ENCODE assay signal across 1 cellular context in genomic region chr3:182644013-182644412, GRCh38.
TF ChIP-seq lines count a peak whose summit lies in the region.

No MANE protein-coding gene starts in this region.

TF ChIP-seq in GM12878, 131 proteins besides CTCF, POLR2A, EP300 and RAD21:
- TF ChIP-seq BCL11A (IDR thresholded peaks at IDR 0.05; ENCODE audit: low read depth, low read length) (no peak), DPF2 (IDR thresholded peaks at IDR 0.05) (no peak), FOXM1 (IDR thresholded peaks at IDR 0.05; ENCODE audit: low read depth, low read length) (no peak), HCFC1 (IDR thresholded peaks at IDR 0.05; ENCODE audit: low read length) (no peak), MYB (IDR thresholded peaks at IDR 0.05; ENCODE audit: borderline replicate concordance, low read depth, low read length) (no peak), CBX3 (IDR thresholded peaks at IDR 0.05; ENCODE audit: borderline replicate concordance, low read depth) (no peak), ZZZ3 (IDR thresholded peaks at IDR 0.05; ENCODE audit: control insufficient read depth, insufficient read length, low read depth) (no peak), SP1 (IDR thresholded peaks at IDR 0.05; ENCODE audit: low read depth, low read length) (no peak), CBFB (IDR thresholded peaks at IDR 0.05; ENCODE audit: low read depth) (no peak), POLR2AphosphoS5 (IDR thresholded peaks at IDR 0.05; ENCODE audit: low read length) (no peak), CHD2 (IDR thresholded peaks at IDR 0.05; ENCODE audit: borderline replicate concordance, low read depth, low read length) (no peak), IRF5 (IDR thresholded peaks at IDR 0.05; ENCODE audit: borderline replicate concordance) (no peak), BMI1 (IDR thresholded peaks at IDR 0.05; ENCODE audit: borderline replicate concordance) (no peak), ETV6 (conservative IDR thresholded peaks at IDR 0.05 in 1 of 2, IDR thresholded peaks at IDR 0.05 in 1 of 2; ENCODE audit: borderline replicate concordance in 1 of 2, low read depth in 1 of 2) (no peak)
